ENCODE assay signal across 11 cellular contexts in genomic region chr20:1813101-1813529, GRCh38.
A peak's percentile ranks its signal among the peaks of the same experiment; 100 is the strongest.
DNase-seq lines count a peak whose midpoint lies in the region; ATAC-seq, FAIRE-seq and TF ChIP-seq lines count a peak whose summit lies in the region.
"Had no signal": no experiment of that assay in that cellular context is flagged by ENCODE, and none has a peak within 500 bp of the region (broad histone marks: within the 10 kb centered on the region; RNA-seq: fewer than 3 reads in every experiment).

No MANE protein-coding gene starts in this region.

- ATAC-seq in right cardiac atrium (peak; percentile 61 to 87), GM18498 (IDR thresholded peaks at IDR 0.05; ENCODE audit: unreplicated experiment) (no peak)
- ATAC-seq: stimulated activated naive B cell treated with anti-CD40 and anti-IgM and Interleukin-4, amounts not matched to agents 10 μg/mL and 1 μg/mL and 100 μg/mL, for 72 hours had no signal

- no peak for TF ChIP-seq CTCF in astrocyte of the spinal cord (IDR thresholded peaks at IDR 0.05; ENCODE audit: low read depth, low read length)
- no peak for TF ChIP-seq CTCF in D721Med (IDR thresholded peaks at IDR 0.05; ENCODE audit: insufficient read depth, missing control alignments)

- peaks cover 25% of the 10 kb centered on the region for H3K4me1 ChIP-seq in right cardiac atrium (ENCODE audit: control insufficient read depth, insufficient read depth, low read length)
- H3K4me1 ChIP-seq in skeletal muscle satellite cell (ENCODE audit: control insufficient read depth, insufficient read depth, low read length), result peaks cover 90% of the 10 kb centered on the region

- DNase-seq in GOT3 (lab: John Stamatoyannopoulos, UW) (peak; percentile 34), astrocyte of the spinal cord (ENCODE audit: low read depth, low spot score) (peak; percentile 91), right cardiac atrium (peak; percentile 87 to 90 (median 87)), NCI-H510A (lab: John Stamatoyannopoulos, UW) (no peak), NCI-H2029 treated with DMSO at 0.1 percent for 48 hours (lab: John Stamatoyannopoulos, UW) (no peak), D721Med (ENCODE audit: insufficient read length, low spot score) (no peak)
- DNase-seq: H7; NCI-H1417; stimulated activated naive B cell treated with anti-CD40 and anti-IgM and Interleukin-4, amounts not matched to agents 10 μg/mL and 1 μg/mL and 100 μg/mL, for 72 hours had no signal

- H3K4me2 ChIP-seq in skeletal muscle satellite cell (ENCODE audit: low read length), result peak overlapping the region; percentile 16

- H3K4me3 ChIP-seq in astrocyte of the spinal cord (ENCODE audit: low read depth, low read length) (no peak overlapping the region), right cardiac atrium (ENCODE audit: low read length) (no peak overlapping the region), skeletal muscle satellite cell (ENCODE audit: low read length) (no peak overlapping the region)

- intact Hi-C loops in right cardiac atrium (cut with DNase I), result no loop called here

- in situ Hi-C loops in astrocyte of the spinal cord (cut with HindIII; ENCODE audit: low sequenced_read_pairs), result no loop called here

- H3K9ac ChIP-seq in skeletal muscle satellite cell (ENCODE audit: low read depth, low read length), result peak overlapping the region; percentile 82

- no peaks in the 10 kb centered on the region for H3K36me3 ChIP-seq in skeletal muscle satellite cell (ENCODE audit: insufficient read depth, low read length)

- 20% methylated on average over 7 of the region's 7 CpGs for WGBS in right cardiac atrium

- peak overlapping the region; percentile 61 for H3K27ac ChIP-seq in right cardiac atrium (ENCODE audit: low read length)

- FAIRE-seq in D721Med (lab: Jason Lieb, UNC), result no peak

- H3K9me3 ChIP-seq in right cardiac atrium (ENCODE audit: control insufficient read depth, low read length) (no peaks in the 10 kb centered on the region), skeletal muscle satellite cell (replicated peaks; ENCODE audit: low read length) (no peaks in the 10 kb centered on the region)

- no peaks in the 10 kb centered on the region for H3K27me3 ChIP-seq in right cardiac atrium (ENCODE audit: control insufficient read depth, insufficient read depth)
- no peaks in the 10 kb centered on the region for H3K27me3 ChIP-seq in skeletal muscle satellite cell (ENCODE audit: control insufficient read depth, insufficient read depth, low read length)

Comparison
In these comparisons a context has a peak if more than half of its experiments do, and no peak if none do; other contexts are left out.
1. DNase-seq: peak in GOT3 (single experiment), astrocyte of the spinal cord (single experiment) and right cardiac atrium (3 of 3); none in NCI-H510A (single experiment), NCI-H2029 treated with DMSO at 0.1 percent for 48 hours (single experiment) and D721Med (single experiment).